ENCODE assay signal across 2 cellular contexts in the genomic region with DNA sequence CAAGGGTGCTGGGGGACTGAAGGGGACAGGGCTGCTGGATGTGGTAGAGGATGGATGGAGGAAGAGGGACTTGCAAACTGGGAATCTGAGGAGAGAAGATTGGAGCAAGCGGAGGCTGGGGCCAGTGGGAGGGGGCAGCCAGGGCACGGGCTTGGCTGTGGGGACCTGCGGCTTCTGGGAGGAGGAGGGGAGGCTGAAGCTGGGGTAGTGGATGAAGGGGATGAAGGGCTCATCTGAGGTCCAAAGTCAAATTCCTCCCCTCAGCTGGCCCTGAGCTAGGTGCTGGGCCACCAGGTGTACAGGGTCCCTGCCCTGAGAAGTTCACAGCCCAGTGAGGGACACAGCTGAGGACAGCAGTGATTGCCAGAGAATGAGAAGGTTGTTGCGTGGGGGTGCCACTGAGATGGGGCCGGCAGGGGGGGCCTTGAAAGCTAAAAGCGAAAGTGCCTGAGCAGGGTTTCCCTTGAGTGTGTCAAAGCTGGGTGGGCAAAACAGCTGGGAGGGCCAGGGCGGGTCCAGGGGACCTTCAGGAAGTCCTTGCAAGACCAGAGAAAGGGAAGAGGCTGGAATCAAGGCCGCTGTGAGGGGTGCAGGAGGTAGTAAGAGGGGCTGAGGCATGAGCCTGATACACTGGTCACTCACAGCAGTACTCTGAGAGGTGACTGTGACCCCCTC.
TF ChIP-seq lines count a peak whose summit lies in the region.

No MANE protein-coding gene starts in this region.

TF ChIP-seq in SK-N-SH, 30 proteins besides CTCF, POLR2A, EP300 and RAD21 (continued from another document):
- TF ChIP-seq TEAD4 (IDR thresholded peaks at IDR 0.05; ENCODE audit: borderline replicate concordance, insufficient read depth) (no peak), RXRA (IDR thresholded peaks at IDR 0.05; ENCODE audit: borderline replicate concordance, low read depth) (no peak), TAF1 (IDR thresholded peaks at IDR 0.05; ENCODE audit: borderline replicate concordance, low read depth, low read length) (no peak), MXI1 (IDR thresholded peaks at IDR 0.05; ENCODE audit: low read depth, low read length) (no peak), MEF2A (IDR thresholded peaks at IDR 0.05; ENCODE audit: borderline replicate concordance, low read depth) (no peak), FOSL2 (IDR thresholded peaks at IDR 0.05; ENCODE audit: borderline replicate concordance, low read depth) (no peak), SIN3A (IDR thresholded peaks at IDR 0.05; ENCODE audit: borderline replicate concordance, low read depth, low read length) (no peak), NFIC (IDR thresholded peaks at IDR 0.05; ENCODE audit: borderline replicate concordance) (no peak)
- TF ChIP-seq, protein P1, sequence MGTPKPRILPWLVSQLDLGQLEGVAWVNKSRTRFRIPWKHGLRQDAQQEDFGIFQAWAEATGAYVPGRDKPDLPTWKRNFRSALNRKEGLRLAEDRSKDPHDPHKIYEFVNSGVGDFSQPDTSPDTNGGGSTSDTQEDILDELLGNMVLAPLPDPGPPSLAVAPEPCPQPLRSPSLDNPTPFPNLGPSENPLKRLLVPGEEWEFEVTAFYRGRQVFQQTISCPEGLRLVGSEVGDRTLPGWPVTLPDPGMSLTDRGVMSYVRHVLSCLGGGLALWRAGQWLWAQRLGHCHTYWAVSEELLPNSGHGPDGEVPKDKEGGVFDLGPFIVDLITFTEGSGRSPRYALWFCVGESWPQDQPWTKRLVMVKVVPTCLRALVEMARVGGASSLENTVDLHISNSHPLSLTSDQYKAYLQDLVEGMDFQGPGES (IDR thresholded peaks at IDR 0.05; ENCODE audit: low read depth, low read length), result no peak
- TF ChIP-seq, protein P2, sequence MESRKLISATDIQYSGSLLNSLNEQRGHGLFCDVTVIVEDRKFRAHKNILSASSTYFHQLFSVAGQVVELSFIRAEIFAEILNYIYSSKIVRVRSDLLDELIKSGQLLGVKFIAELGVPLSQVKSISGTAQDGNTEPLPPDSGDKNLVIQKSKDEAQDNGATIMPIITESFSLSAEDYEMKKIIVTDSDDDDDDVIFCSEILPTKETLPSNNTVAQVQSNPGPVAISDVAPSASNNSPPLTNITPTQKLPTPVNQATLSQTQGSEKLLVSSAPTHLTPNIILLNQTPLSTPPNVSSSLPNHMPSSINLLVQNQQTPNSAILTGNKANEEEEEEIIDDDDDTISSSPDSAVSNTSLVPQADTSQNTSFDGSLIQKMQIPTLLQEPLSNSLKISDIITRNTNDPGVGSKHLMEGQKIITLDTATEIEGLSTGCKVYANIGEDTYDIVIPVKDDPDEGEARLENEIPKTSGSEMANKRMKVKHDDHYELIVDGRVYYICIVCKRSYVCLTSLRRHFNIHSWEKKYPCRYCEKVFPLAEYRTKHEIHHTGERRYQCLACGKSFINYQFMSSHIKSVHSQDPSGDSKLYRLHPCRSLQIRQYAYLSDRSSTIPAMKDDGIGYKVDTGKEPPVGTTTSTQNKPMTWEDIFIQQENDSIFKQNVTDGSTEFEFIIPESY (IDR thresholded peaks at IDR 0.05; ENCODE audit: borderline replicate concordance, low read depth), result no peak

TF ChIP-seq in GM23338, 12 proteins besides CTCF, POLR2A, EP300 and RAD21:
- no peak for TF ChIP-seq ZNF462 (CRISPR knock-in tag; IDR thresholded peaks at IDR 0.05)
- TF ChIP-seq JUNB (IDR thresholded peaks at IDR 0.05; ENCODE audit: unreplicated experiment), result no peak
- no peak for TF ChIP-seq STAT1 (IDR thresholded peaks at IDR 0.05; ENCODE audit: unreplicated experiment)
- TF ChIP-seq EZH2 (IDR thresholded peaks at IDR 0.05; ENCODE audit: low read depth, unreplicated experiment), result no peak
- TF ChIP-seq CREB1 (CRISPR knock-in tag; IDR thresholded peaks at IDR 0.05; ENCODE audit: low read depth), result no peak
- TF ChIP-seq ZNF331 (CRISPR knock-in tag; IDR thresholded peaks at IDR 0.05; ENCODE audit: low read depth), result no peak
- no peak for TF ChIP-seq NANOG (IDR thresholded peaks at IDR 0.05; ENCODE audit: borderline replicate concordance)
- TF ChIP-seq ZNF114 (CRISPR knock-in tag; IDR thresholded peaks at IDR 0.05), result no peak
- TF ChIP-seq, protein P3, sequence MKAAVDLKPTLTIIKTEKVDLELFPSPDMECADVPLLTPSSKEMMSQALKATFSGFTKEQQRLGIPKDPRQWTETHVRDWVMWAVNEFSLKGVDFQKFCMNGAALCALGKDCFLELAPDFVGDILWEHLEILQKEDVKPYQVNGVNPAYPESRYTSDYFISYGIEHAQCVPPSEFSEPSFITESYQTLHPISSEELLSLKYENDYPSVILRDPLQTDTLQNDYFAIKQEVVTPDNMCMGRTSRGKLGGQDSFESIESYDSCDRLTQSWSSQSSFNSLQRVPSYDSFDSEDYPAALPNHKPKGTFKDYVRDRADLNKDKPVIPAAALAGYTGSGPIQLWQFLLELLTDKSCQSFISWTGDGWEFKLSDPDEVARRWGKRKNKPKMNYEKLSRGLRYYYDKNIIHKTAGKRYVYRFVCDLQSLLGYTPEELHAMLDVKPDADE (IDR thresholded peaks at IDR 0.05), result no peak
- TF ChIP-seq, protein P4, sequence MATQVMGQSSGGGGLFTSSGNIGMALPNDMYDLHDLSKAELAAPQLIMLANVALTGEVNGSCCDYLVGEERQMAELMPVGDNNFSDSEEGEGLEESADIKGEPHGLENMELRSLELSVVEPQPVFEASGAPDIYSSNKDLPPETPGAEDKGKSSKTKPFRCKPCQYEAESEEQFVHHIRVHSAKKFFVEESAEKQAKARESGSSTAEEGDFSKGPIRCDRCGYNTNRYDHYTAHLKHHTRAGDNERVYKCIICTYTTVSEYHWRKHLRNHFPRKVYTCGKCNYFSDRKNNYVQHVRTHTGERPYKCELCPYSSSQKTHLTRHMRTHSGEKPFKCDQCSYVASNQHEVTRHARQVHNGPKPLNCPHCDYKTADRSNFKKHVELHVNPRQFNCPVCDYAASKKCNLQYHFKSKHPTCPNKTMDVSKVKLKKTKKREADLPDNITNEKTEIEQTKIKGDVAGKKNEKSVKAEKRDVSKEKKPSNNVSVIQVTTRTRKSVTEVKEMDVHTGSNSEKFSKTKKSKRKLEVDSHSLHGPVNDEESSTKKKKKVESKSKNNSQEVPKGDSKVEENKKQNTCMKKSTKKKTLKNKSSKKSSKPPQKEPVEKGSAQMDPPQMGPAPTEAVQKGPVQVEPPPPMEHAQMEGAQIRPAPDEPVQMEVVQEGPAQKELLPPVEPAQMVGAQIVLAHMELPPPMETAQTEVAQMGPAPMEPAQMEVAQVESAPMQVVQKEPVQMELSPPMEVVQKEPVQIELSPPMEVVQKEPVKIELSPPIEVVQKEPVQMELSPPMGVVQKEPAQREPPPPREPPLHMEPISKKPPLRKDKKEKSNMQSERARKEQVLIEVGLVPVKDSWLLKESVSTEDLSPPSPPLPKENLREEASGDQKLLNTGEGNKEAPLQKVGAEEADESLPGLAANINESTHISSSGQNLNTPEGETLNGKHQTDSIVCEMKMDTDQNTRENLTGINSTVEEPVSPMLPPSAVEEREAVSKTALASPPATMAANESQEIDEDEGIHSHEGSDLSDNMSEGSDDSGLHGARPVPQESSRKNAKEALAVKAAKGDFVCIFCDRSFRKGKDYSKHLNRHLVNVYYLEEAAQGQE (IDR thresholded peaks at IDR 0.05; ENCODE audit: unreplicated experiment), result no peak
- TF ChIP-seq POLR2AphosphoS5 (IDR thresholded peaks at IDR 0.05; ENCODE audit: low read depth), result no peak
- no peak for TF ChIP-seq EZH2phosphoT487 (IDR thresholded peaks at IDR 0.05; ENCODE audit: unreplicated experiment)
TF ChIP-seq in GM23338: peak in this region for 0.
